In genomic region chr6:162118706-162119105, GRCh38 we compare ENCODE assay signal across 29 cellular contexts.
"Had no signal": no experiment of that assay in that cellular context is flagged by ENCODE, and none has a peak within 500 bp of the region (broad histone marks: within the 10 kb centered on the region; RNA-seq: fewer than 3 reads in every experiment).

No MANE protein-coding gene starts in this region.

- H3K4me3 ChIP-seq: MG63, SJSA1 had no signal

- H3K9me3 Mint-ChIP-seq: activated naive CD4-positive, alpha-beta T cell treated with anti-CD3 and anti-CD28 coated beads, Interleukin-2, amount 10 ng/mL, durations not matched to agents 7 days and 5 days; activated T-cell treated with anti-CD3 and anti-CD28 coated beads, Interleukin-2, amount 50 U/mL, for 4 hours; activated T-helper 1 cell treated with anti-CD3 and anti-CD28 coated beads, Interleukin-12 subunit alpha, Interleukin-12 subunit beta, Interleukin-2, Interleukin-4 antibody, amounts not matched to agents 30 ng/mL and 10 ng/mL and 1 ng/mL, durations not matched to agents 14 hours and 24 hours and 36 hours had no signal

- H3K27ac ChIP-seq: SJSA1, VCaP had no signal

- DNase-seq: activated B cell treated with CpG ODN at 0.5 μM for 24 hours; activated CD4-positive, alpha-beta memory T cell treated with anti-CD3 and anti-CD28 coated beads for 36 hours; activated CD4-positive, alpha-beta T cell treated with anti-CD3 and anti-CD28 coated beads for 4 hours; activated CD4-positive, alpha-beta T cell treated with anti-CD3 and anti-CD28 coated beads, Interleukin-2, amount 50 U/mL, for 1 hour; activated CD4-positive, CD25-positive, alpha-beta regulatory T cell treated with anti-CD3 and anti-CD28 coated beads, Interleukin-2, amount 50 U/mL, for 72 hours; activated CD8-positive, alpha-beta memory T cell treated with anti-CD3 and anti-CD28 coated beads, Interleukin-2, amount 50 U/mL, for 4 hours; activated naive CD4-positive, alpha-beta T cell treated with anti-CD3 and anti-CD28 coated beads, Interleukin-2, amount 10 ng/mL, durations not matched to agents 7 days and 5 days; activated naive CD8-positive, alpha-beta T cell treated with anti-CD3 and anti-CD28 coated beads, Interleukin-2, amount 50 U/mL, for 24 hours; activated T-cell treated with anti-CD3 and anti-CD28 coated beads for 4 hours; activated T-cell treated with anti-CD3 and anti-CD28 coated beads, Interleukin-2, amount 50 U/mL, for 4 hours; NCI-H1048; NCI-H1105 treated with DMSO at 0.1 percent for 48 hours; NCI-H1436; NCI-H1694; NCI-H2029; NCI-H345; NCI-H524 treated with DMSO at 0.1 percent for 48 hours; SHP77; T-cell; T-helper 17 cell; T-helper 9 cell had no signal

- H3K27ac Mint-ChIP-seq: activated B cell treated with CpG ODN at 0.5 μM for 24 hours; activated CD4-positive, alpha-beta memory T cell treated with anti-CD3 and anti-CD28 coated beads for 36 hours; activated naive CD4-positive, alpha-beta T cell treated with anti-CD3 and anti-CD28 coated beads, Interleukin-2, amount 10 ng/mL, durations not matched to agents 7 days and 5 days; activated naive CD8-positive, alpha-beta T cell; activated naive CD8-positive, alpha-beta T cell treated with anti-CD3 and anti-CD28 coated beads, Interleukin-2, amount 50 U/mL, for 24 hours; activated T-helper 1 cell treated with anti-CD3 and anti-CD28 coated beads, Interleukin-12 subunit alpha, Interleukin-12 subunit beta, Interleukin-2, Interleukin-4 antibody, amounts not matched to agents 30 ng/mL and 10 ng/mL and 1 ng/mL, durations not matched to agents 14 hours and 24 hours and 36 hours; brain; T-cell; T-helper 17 cell had no signal

- H3K27me3 ChIP-seq: MG63, SJSA1 had no signal

- H3K36me3 ChIP-seq: MG63, SJSA1 had no signal

- H3K9me3 ChIP-seq: MG63, SJSA1 had no signal

- H3K27me3 Mint-ChIP-seq: activated B cell treated with CpG ODN at 0.5 μM for 24 hours; activated CD4-positive, alpha-beta memory T cell treated with anti-CD3 and anti-CD28 coated beads for 36 hours; activated naive CD4-positive, alpha-beta T cell treated with anti-CD3 and anti-CD28 coated beads, Interleukin-2, amount 10 ng/mL, durations not matched to agents 7 days and 5 days; activated naive CD8-positive, alpha-beta T cell; activated naive CD8-positive, alpha-beta T cell treated with anti-CD3 and anti-CD28 coated beads, Interleukin-2, amount 50 U/mL, for 24 hours; brain; T-cell; T-helper 17 cell had no signal

- H3K36me3 Mint-ChIP-seq: activated CD4-positive, alpha-beta memory T cell treated with anti-CD3 and anti-CD28 coated beads for 36 hours; activated naive CD4-positive, alpha-beta T cell treated with anti-CD3 and anti-CD28 coated beads, Interleukin-2, amount 10 ng/mL, durations not matched to agents 7 days and 5 days; brain had no signal

- H3K4me1 ChIP-seq: SJSA1 had no signal

- H3K4me3 Mint-ChIP-seq: activated B cell treated with CpG ODN at 0.5 μM for 24 hours; activated CD4-positive, alpha-beta memory T cell treated with anti-CD3 and anti-CD28 coated beads for 36 hours; activated naive CD4-positive, alpha-beta T cell treated with anti-CD3 and anti-CD28 coated beads, Interleukin-2, amount 10 ng/mL, durations not matched to agents 7 days and 5 days; activated naive CD8-positive, alpha-beta T cell; activated naive CD8-positive, alpha-beta T cell treated with anti-CD3 and anti-CD28 coated beads, Interleukin-2, amount 50 U/mL, for 24 hours; activated T-cell treated with anti-CD3 and anti-CD28 coated beads, Interleukin-2, amount 50 U/mL, for 4 hours; activated T-helper 1 cell treated with anti-CD3 and anti-CD28 coated beads, Interleukin-12 subunit alpha, Interleukin-12 subunit beta, Interleukin-2, Interleukin-4 antibody, amounts not matched to agents 30 ng/mL and 10 ng/mL and 1 ng/mL, durations not matched to agents 14 hours and 24 hours and 36 hours; brain; T-cell; T-helper 17 cell had no signal

- H3K4me1 Mint-ChIP-seq: activated B cell treated with CpG ODN at 0.5 μM for 24 hours; activated naive CD4-positive, alpha-beta T cell treated with anti-CD3 and anti-CD28 coated beads, Interleukin-2, amount 10 ng/mL, durations not matched to agents 7 days and 5 days; activated naive CD8-positive, alpha-beta T cell treated with anti-CD3 and anti-CD28 coated beads, Interleukin-2, amount 50 U/mL, for 24 hours; T-cell; T-helper 17 cell had no signal

- ATAC-seq: activated naive CD8-positive, alpha-beta T cell treated with anti-CD3 and anti-CD28 coated beads, Interleukin-2, amount 50 U/mL, for 24 hours; activated T-cell treated with anti-CD3 and anti-CD28 coated beads, Interleukin-2, amount 50 U/mL, for 4 hours; Panc1; SK-N-SH treated with all-trans-retinoic acid at 6 μM for 48 hours; T-cell; T-helper 17 cell had no signal
